In genomic region chr5:56587381-56588124, GRCh38 we compare ENCODE assay signal across 18 cellular contexts.
DNase-seq lines count a peak whose midpoint lies in the region; ATAC-seq and TF ChIP-seq lines count a peak whose summit lies in the region.
"Had no signal": no experiment of that assay in that cellular context is flagged by ENCODE, and none has a peak within 500 bp of the region (broad histone marks: within the 10 kb centered on the region; RNA-seq: fewer than 3 reads in every experiment).

No MANE protein-coding gene starts in this region.

- no peaks in the 10 kb centered on the region for H3K27me3 Mint-ChIP-seq in activated naive CD4-positive, alpha-beta T cell treated with anti-CD3 and anti-CD28 coated beads, Interleukin-2, amount 10 ng/mL, durations not matched to agents 7 days and 5 days
- H3K27me3 Mint-ChIP-seq in IgD-negative memory B cell = no peaks in the 10 kb centered on the region
- H3K27me3 Mint-ChIP-seq in activated naive CD8-positive, alpha-beta T cell treated with anti-CD3 and anti-CD28 coated beads, Interleukin-2, amount 10 ng/mL, durations not matched to agents 7 days and 5 days = no peaks in the 10 kb centered on the region

- POLR2A ChIA-PET in activated naive CD8-positive, alpha-beta T cell treated with anti-CD3 and anti-CD28 coated beads, Interleukin-2, amount 10 ng/mL, durations not matched to agents 7 days and 5 days (lab: Charles Lee) = no interaction called here
- POLR2A ChIA-PET in A673 (lab: Charles Lee; ENCODE audit: low non-redundant PET) = no interaction called here

- intact Hi-C loops in spleen (cut with DNase I; ENCODE audit: low total_unique reads) = no loop called here
- intact Hi-C loops in A673 (cut with micrococcal nuclease; ENCODE audit: unreplicated experiment) = no loop called here

- ATAC-seq in activated naive CD8-positive, alpha-beta T cell treated with anti-CD3 and anti-CD28 coated beads, Interleukin-2, amount 10 ng/mL, durations not matched to agents 7 days and 5 days (ENCODE audit: low read depth) = no peak
- no peak for ATAC-seq in HG02885 (IDR thresholded peaks at IDR 0.05; ENCODE audit: poor library complexity, unreplicated experiment)

- WGBS in spleen, 5 donors = 60 to 78% (median 74%) methylated on average over 5 of the region's 5 CpGs

- CTCF ChIA-PET in activated naive CD4-positive, alpha-beta T cell treated with anti-CD3 and anti-CD28 coated beads, Interleukin-2, amount 10 ng/mL, durations not matched to agents 7 days and 5 days (lab: Charles Lee) = no interaction called here
- CTCF ChIA-PET in A673 (lab: Charles Lee) = no interaction called here

- H3K27ac ChIP-seq in spleen (peak overlapping the region; percentile 20 to 89 (median 78)), A673 (ENCODE audit: low read depth, low read length, poor library complexity, severe bottlenecking) (no peak overlapping the region)
- H3K27ac ChIP-seq: right lobe of liver had no signal

- peaks cover 67% of the 10 kb centered on the region for H3K4me1 Mint-ChIP-seq in activated naive CD4-positive, alpha-beta T cell treated with anti-CD3 and anti-CD28 coated beads, Interleukin-2, amount 10 ng/mL, durations not matched to agents 7 days and 5 days
- H3K4me1 Mint-ChIP-seq in IgD-negative memory B cell = peaks cover 55 to 62% (median 55%) of the 10 kb centered on the region in 3 donors
- peaks cover 21% of the 10 kb centered on the region for H3K4me1 Mint-ChIP-seq in activated naive CD8-positive, alpha-beta T cell treated with anti-CD3 and anti-CD28 coated beads, Interleukin-2, amount 10 ng/mL, durations not matched to agents 7 days and 5 days

- H3K27ac Mint-ChIP-seq in activated naive CD4-positive, alpha-beta T cell treated with anti-CD3 and anti-CD28 coated beads, Interleukin-2, amount 10 ng/mL, durations not matched to agents 7 days and 5 days = peak overlapping the region; percentile 88
- peak overlapping the region; percentile 97 to 100 (median 100) for H3K27ac Mint-ChIP-seq in IgD-negative memory B cell
- peak overlapping the region; percentile 70 for H3K27ac Mint-ChIP-seq in activated naive CD8-positive, alpha-beta T cell treated with anti-CD3 and anti-CD28 coated beads, Interleukin-2, amount 10 ng/mL, durations not matched to agents 7 days and 5 days

- H3K4me3 ChIP-seq in spleen = no peak overlapping the region
- no peak overlapping the region for H3K4me3 ChIP-seq in A673 (ENCODE audit: low read depth, low read length, poor library complexity, severe bottlenecking)
- H3K4me3 ChIP-seq: HAP-1, right lobe of liver, suprapubic skin had no signal

- peak; percentile 34 for DNase-seq in activated naive CD4-positive, alpha-beta T cell treated with anti-CD3 and anti-CD28 coated beads, Interleukin-2, amount 10 ng/mL, durations not matched to agents 7 days and 5 days
- no peak for DNase-seq in activated naive CD4-positive, alpha-beta T cell treated with Interleukin-2 at 50 U/mL for 16 hours
- DNase-seq in activated naive CD8-positive, alpha-beta T cell treated with anti-CD3 and anti-CD28 coated beads, Interleukin-2, amount 10 ng/mL, durations not matched to agents 7 days and 5 days = no peak
- DNase-seq in spleen (no peak), A673 (ENCODE audit: low spot score) (no peak), COLO829 (ENCODE audit: low spot score) (no peak)
- DNase-seq: activated CD8-positive, alpha-beta memory T cell treated with anti-CD3 and anti-CD28 coated beads for 24 hours; effector CD4-positive, alpha-beta T cell; head of caudate nucleus; islet precursor cell; NCI-H1694; NCI-H226; right lobe of liver; stimulated activated CD4-positive, alpha-beta T cell treated with anti-CD3 and anti-CD28 coated beads, Interleukin-2, amount 100 ng/mL, for 24 hours had no signal

- H3K36me3 ChIP-seq in spleen = no peaks in the 10 kb centered on the region
- no peaks in the 10 kb centered on the region for H3K36me3 ChIP-seq in A673 (ENCODE audit: insufficient read depth, low read length, poor library complexity, severe bottlenecking)
- H3K36me3 ChIP-seq: HAP-1, right lobe of liver, suprapubic skin had no signal

- TF ChIP-seq CTCF in spleen (IDR thresholded peaks at IDR 0.05 in 8 of 11, conservative IDR thresholded peaks at IDR 0.05 in 3 of 11) = no peak
- no peak for TF ChIP-seq CTCF in A673 (conservative IDR thresholded peaks at IDR 0.05; ENCODE audit: low read depth, low read length)

- H3K36me3 Mint-ChIP-seq in activated naive CD4-positive, alpha-beta T cell treated with anti-CD3 and anti-CD28 coated beads, Interleukin-2, amount 10 ng/mL, durations not matched to agents 7 days and 5 days = peaks cover 10% of the 10 kb centered on the region
- peaks cover 1% of the 10 kb centered on the region for H3K36me3 Mint-ChIP-seq in IgD-negative memory B cell
- peaks cover 1% of the 10 kb centered on the region for H3K36me3 Mint-ChIP-seq in activated naive CD8-positive, alpha-beta T cell treated with anti-CD3 and anti-CD28 coated beads, Interleukin-2, amount 10 ng/mL, durations not matched to agents 7 days and 5 days

- peak overlapping the region; percentile 13 for H3K4me3 Mint-ChIP-seq in activated naive CD4-positive, alpha-beta T cell treated with anti-CD3 and anti-CD28 coated beads, Interleukin-2, amount 10 ng/mL, durations not matched to agents 7 days and 5 days
- peak overlapping the region in 3 of 4 donors; percentile 79 to 91 (median 84) for H3K4me3 Mint-ChIP-seq in IgD-negative memory B cell
- peak overlapping the region; percentile 23 for H3K4me3 Mint-ChIP-seq in activated naive CD8-positive, alpha-beta T cell treated with anti-CD3 and anti-CD28 coated beads, Interleukin-2, amount 10 ng/mL, durations not matched to agents 7 days and 5 days

- no peaks in the 10 kb centered on the region for H3K27me3 ChIP-seq in spleen (replicated peaks in 1 of 7)
- peaks cover 18% of the 10 kb centered on the region for H3K27me3 ChIP-seq in A673 (replicated peaks; ENCODE audit: insufficient read depth, low read depth, low read length, poor library complexity)
- H3K27me3 ChIP-seq: right lobe of liver, suprapubic skin had no signal

- H3K9me3 ChIP-seq in spleen (peaks cover 0 to 8% (median 3%) of the 10 kb centered on the region in 8 donors), A673 (ENCODE audit: low read depth, low read length, poor library complexity, severe bottlenecking) (no peaks in the 10 kb centered on the region)
- H3K9me3 ChIP-seq: HAP-1, right lobe of liver, suprapubic skin had no signal

- no TSS peak for BruUV-seq in A673 (replicated peaks; lab: Mats Ljungman, UMichigan)

- H3K4me1 ChIP-seq in spleen (peaks cover 18 to 60% (median 42%) of the 10 kb centered on the region in 6 donors), A673 (ENCODE audit: insufficient read depth, low read length, poor library complexity, severe bottlenecking) (no peaks in the 10 kb centered on the region)
- H3K4me1 ChIP-seq: HAP-1, right lobe of liver had no signal

- peaks cover 9% of the 10 kb centered on the region for H3K9me3 Mint-ChIP-seq in activated naive CD4-positive, alpha-beta T cell treated with anti-CD3 and anti-CD28 coated beads, Interleukin-2, amount 10 ng/mL, durations not matched to agents 7 days and 5 days
- H3K9me3 Mint-ChIP-seq in IgD-negative memory B cell = peaks cover 0 to 7% (median 2%) of the 10 kb centered on the region in 3 donors
- H3K9me3 Mint-ChIP-seq in activated naive CD8-positive, alpha-beta T cell treated with anti-CD3 and anti-CD28 coated beads, Interleukin-2, amount 10 ng/mL, durations not matched to agents 7 days and 5 days = no peaks in the 10 kb centered on the region

- TF ChIP-seq POLR2A in spleen (IDR thresholded peaks at IDR 0.05) = no peak

Comparison
In these comparisons a context has a peak if more than half of its experiments do, and no peak if none do; other contexts are left out.
1. H3K4me3 Mint-ChIP-seq: peak in every context shown above with its lines; median percentile 84 in IgD-negative memory B cell; 23 in activated naive CD8-positive, alpha-beta T cell treated with anti-CD3 and anti-CD28 coated beads, Interleukin-2, amount 10 ng/mL, durations not matched to agents 7 days and 5 days; 13 in activated naive CD4-positive, alpha-beta T cell treated with anti-CD3 and anti-CD28 coated beads, Interleukin-2, amount 10 ng/mL, durations not matched to agents 7 days and 5 days.